9 cellular contexts compared by ENCODE assay signal in the genomic region with DNA sequence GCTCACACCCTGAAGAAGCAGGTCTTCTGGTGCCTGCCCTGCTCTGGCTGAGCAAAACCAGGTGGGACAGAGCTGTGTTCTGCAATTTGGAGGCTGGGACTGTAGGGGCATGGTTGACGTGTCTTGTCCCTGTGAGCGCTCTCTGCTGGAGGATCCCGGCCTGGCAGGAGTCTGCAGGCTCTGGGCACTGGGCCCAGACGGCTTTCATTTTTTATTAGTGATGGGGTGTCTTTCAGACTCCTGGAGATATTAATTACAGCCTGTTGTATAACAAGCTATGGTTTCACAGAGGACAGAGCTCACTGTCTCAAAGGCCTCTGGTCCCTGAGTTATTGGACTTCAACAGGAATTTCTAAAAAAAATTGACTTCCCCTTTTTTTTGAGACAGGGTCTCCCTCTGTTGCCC. TPM values are rescaled to one million over a fixed set of nuclear protein-coding genes. Genes with fewer than 3 reads are reported as not detected.
DNase-seq lines count a peak whose midpoint lies in the region; ATAC-seq and TF ChIP-seq lines count a peak whose summit lies in the region.
"Had no signal": no experiment of that assay in that cellular context is flagged by ENCODE, and none has a peak within 500 bp of the region (broad histone marks: within the 10 kb centered on the region; RNA-seq: fewer than 3 reads in every experiment).

No MANE protein-coding gene starts in this region.

- peak; percentile 93 for ATAC-seq in GM21360 (IDR thresholded peaks at IDR 0.05; ENCODE audit: unreplicated experiment)
- peak; percentile 89 for ATAC-seq in left colon

- no peak overlapping the region for H3K4me2 ChIP-seq in DOHH2 (ENCODE audit: low read length)

- H3K27me3 Mint-ChIP-seq in T-helper 2 cell treated with Interferon-gamma antibody and Interleukin-4, amounts not matched to agents 5 μg/mL and 100 μg/mL, for 36 hours (ENCODE audit: low read depth), result peaks cover 9% of the 10 kb centered on the region
- H3K27me3 Mint-ChIP-seq: activated naive CD8-positive, alpha-beta T cell had no signal

- no peaks in the 10 kb centered on the region for H3K9me3 Mint-ChIP-seq in T-helper 2 cell treated with Interferon-gamma antibody and Interleukin-4, amounts not matched to agents 5 μg/mL and 100 μg/mL, for 36 hours

- DNase-seq in HuH-7 (ENCODE audit: low spot score) (peak; percentile 91), cardiac fibroblast (ENCODE audit: low read depth in 2 of 2) (peak; percentile 66 to 67), left colon (peak; percentile 65 to 81), inferior parietal cortex (ENCODE audit: extremely low spot score) (no peak)
- DNase-seq in T-helper 2 cell treated with Interferon-gamma antibody and Interleukin-4, amounts not matched to agents 5 μg/mL and 100 μg/mL, for 36 hours (ENCODE audit: low spot score), result peak; percentile 36
- peak in 2 of 3 experiments; percentile 3 to 48 for DNase-seq in stimulated activated CD4-positive, alpha-beta T cell treated with anti-CD3 and anti-CD28 coated beads, TNF-alpha, amount 100 ng/mL, for 24 hours (ENCODE audit: low read depth in 3 of 3)

- no peak overlapping the region for H3K27ac ChIP-seq in DOHH2 (ENCODE audit: low read depth, low read length)

- no peak overlapping the region for H3K4me3 Mint-ChIP-seq in T-helper 2 cell treated with Interferon-gamma antibody and Interleukin-4, amounts not matched to agents 5 μg/mL and 100 μg/mL, for 36 hours
- H3K4me3 Mint-ChIP-seq: activated naive CD8-positive, alpha-beta T cell had no signal

- H3K27ac Mint-ChIP-seq in T-helper 2 cell treated with Interferon-gamma antibody and Interleukin-4, amounts not matched to agents 5 μg/mL and 100 μg/mL, for 36 hours, result no peak overlapping the region
- H3K27ac Mint-ChIP-seq: activated naive CD8-positive, alpha-beta T cell had no signal

- no peaks in the 10 kb centered on the region for H4K20me1 ChIP-seq in DOHH2 (ENCODE audit: control insufficient read depth, insufficient read depth, low read depth, low read length)

- intact Hi-C loops in left colon (cut with DNase I, micrococcal nuclease), result no loop called here

- TF ChIP-seq CTCF in DOHH2 (IDR thresholded peaks at IDR 0.05; ENCODE audit: low read depth, low read length, poor library complexity, severe bottlenecking) (peak; percentile 91), cardiac fibroblast (IDR thresholded peaks at IDR 0.05; ENCODE audit: low read depth, low read length) (peak; percentile 86)

- no peaks in the 10 kb centered on the region for H3K9me3 ChIP-seq in DOHH2 (ENCODE audit: control insufficient read depth, insufficient read depth, low read length)

- no peaks in the 10 kb centered on the region for H3F3A ChIP-seq in DOHH2 (ENCODE audit: control insufficient read depth, insufficient read depth)

- peaks cover 31% of the 10 kb centered on the region for H3K4me1 ChIP-seq in DOHH2 (ENCODE audit: control insufficient read depth, low read length)

- no peak overlapping the region for H3K4me3 ChIP-seq in DOHH2 (ENCODE audit: low read length)
- H3K4me3 ChIP-seq in cardiac fibroblast (replicated peaks in 1 of 2; ENCODE audit: low read depth in 2 of 2, low read length in 2 of 2), result no peak overlapping the region

- H3K4me1 Mint-ChIP-seq in T-helper 2 cell treated with Interferon-gamma antibody and Interleukin-4, amounts not matched to agents 5 μg/mL and 100 μg/mL, for 36 hours (ENCODE audit: low read depth), result peaks cover 2% of the 10 kb centered on the region

- H3K36me3 Mint-ChIP-seq in T-helper 2 cell treated with Interferon-gamma antibody and Interleukin-4, amounts not matched to agents 5 μg/mL and 100 μg/mL, for 36 hours (ENCODE audit: low read depth), result no peaks in the 10 kb centered on the region
- H3K36me3 Mint-ChIP-seq: activated naive CD8-positive, alpha-beta T cell had no signal

- H3K36me3 ChIP-seq in DOHH2 (ENCODE audit: control insufficient read depth, low read length), result no peaks in the 10 kb centered on the region

- H3K79me2 ChIP-seq in DOHH2 (ENCODE audit: control insufficient read depth, low read length), result no peaks in the 10 kb centered on the region

- no peaks in the 10 kb centered on the region for H3K27me3 ChIP-seq in DOHH2 (ENCODE audit: control insufficient read depth, low read length)

- no peaks in the 10 kb centered on the region for H3K9me2 ChIP-seq in DOHH2 (replicated peaks; ENCODE audit: control insufficient read depth, low read length)

RNA-seq across cellular contexts. Expression of a gene that starts 29.5 kb away (rescaled TPM):
- 10 to 100 TPM; 33.8 to 52.9 TPM for total RNA-seq in left colon

RNA-seq across cellular contexts. Expression of a gene that starts 58.8 kb away (rescaled TPM):
- total RNA-seq in left colon, result 10 to 100 TPM; 40.0 to 40.4 TPM
